11 cellular contexts compared by ENCODE assay signal in the genomic region with DNA sequence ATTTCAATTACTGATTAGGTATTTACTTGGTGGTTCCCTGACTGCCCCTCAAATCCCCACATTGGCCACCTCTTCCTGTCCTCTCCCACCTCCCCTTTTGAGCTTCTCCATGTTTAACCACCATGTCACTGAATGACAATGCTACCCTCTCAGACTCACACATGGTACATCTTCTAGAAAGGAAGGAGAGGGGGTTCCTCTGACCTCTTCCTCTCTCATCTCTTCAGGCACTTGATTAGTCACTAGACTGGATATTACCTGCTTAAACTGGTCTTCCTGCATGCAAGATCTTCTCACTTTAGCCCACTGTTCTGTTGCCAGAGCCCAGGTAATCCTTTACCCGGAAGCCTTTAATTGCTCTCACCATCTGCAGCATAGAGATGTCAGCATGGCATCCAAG.
"Had no signal": no experiment of that assay in that cellular context is flagged by ENCODE, and none has a peak within 500 bp of the region (broad histone marks: within the 10 kb centered on the region; RNA-seq: fewer than 3 reads in every experiment).

No MANE protein-coding gene starts in this region.

- H3K27me3 Mint-ChIP-seq: activated naive CD4-positive, alpha-beta T cell treated with anti-CD3 and anti-CD28 coated beads, Interleukin-2, amount 50 U/mL, for 24 hours had no signal

- H3K27me3 ChIP-seq: adrenal gland, esophagus squamous epithelium, stomach had no signal

- H3K4me1 Mint-ChIP-seq: activated naive CD4-positive, alpha-beta T cell treated with anti-CD3 and anti-CD28 coated beads, Interleukin-2, amount 50 U/mL, for 24 hours; nephron progenitor cell had no signal

- H3K36me3 Mint-ChIP-seq: activated naive CD4-positive, alpha-beta T cell treated with anti-CD3 and anti-CD28 coated beads, Interleukin-2, amount 50 U/mL, for 24 hours had no signal

- H3K9me3 ChIP-seq: adrenal gland, esophagus squamous epithelium, stomach, thoracic aorta had no signal

- H3K27ac Mint-ChIP-seq: activated naive CD4-positive, alpha-beta T cell treated with anti-CD3 and anti-CD28 coated beads, Interleukin-2, amount 50 U/mL, for 24 hours; nephron progenitor cell had no signal

- H3K4me3 Mint-ChIP-seq: activated naive CD4-positive, alpha-beta T cell treated with anti-CD3 and anti-CD28 coated beads, Interleukin-2, amount 50 U/mL, for 24 hours; activated T-cell treated with anti-CD3 and anti-CD28 coated beads, Interleukin-2, amount 50 U/mL, for 4 hours; nephron progenitor cell had no signal

- H3K27ac ChIP-seq: adrenal gland, esophagus squamous epithelium, stomach, thoracic aorta had no signal

- DNase-seq: activated CD4-positive, CD25-positive, alpha-beta regulatory T cell; activated effector memory CD4-positive, alpha-beta T cell treated with anti-CD3 and anti-CD28 coated beads, Interleukin-2, amount 50 U/mL, for 16 hours; activated T-cell treated with anti-CD3 and anti-CD28 coated beads, Interleukin-2, amount 50 U/mL, for 4 hours; adrenal gland; esophagus squamous epithelium; hippocampal formation; nephron progenitor cell; stomach had no signal

- ATAC-seq: activated T-cell treated with anti-CD3 and anti-CD28 coated beads, Interleukin-2, amount 50 U/mL, for 4 hours; sciatic nerve had no signal

- H3K9me3 Mint-ChIP-seq: activated naive CD4-positive, alpha-beta T cell treated with anti-CD3 and anti-CD28 coated beads, Interleukin-2, amount 50 U/mL, for 24 hours; activated T-cell treated with anti-CD3 and anti-CD28 coated beads, Interleukin-2, amount 50 U/mL, for 4 hours; nephron progenitor cell had no signal

- H3K4me1 ChIP-seq: adrenal gland had no signal

- H3K36me3 ChIP-seq: adrenal gland, esophagus squamous epithelium, stomach, thoracic aorta had no signal

- H3K4me3 ChIP-seq: adrenal gland, esophagus squamous epithelium, stomach, thoracic aorta had no signal
